In genomic region chr16:89355686-89356085, GRCh38 we compare ENCODE assay signal across 25 cellular contexts.
DNase-seq lines count a peak whose midpoint lies in the region; ATAC-seq, FAIRE-seq and TF ChIP-seq lines count a peak whose summit lies in the region.
"Had no signal": no experiment of that assay in that cellular context is flagged by ENCODE, and none has a peak within 500 bp of the region (broad histone marks: within the 10 kb centered on the region; RNA-seq: fewer than 3 reads in every experiment).

No MANE protein-coding gene starts in this region.

- H3K27ac Mint-ChIP-seq in activated naive CD8-positive, alpha-beta T cell, result peak overlapping the region; percentile 36
- H3K27ac Mint-ChIP-seq in nephron progenitor cell, result peak overlapping the region; percentile 14
- H3K27ac Mint-ChIP-seq: activated B cell treated with CpG ODN at 0.5 μM for 24 hours; activated naive CD8-positive, alpha-beta T cell treated with anti-CD3 and anti-CD28 coated beads, Interleukin-2, amount 10 ng/mL, durations not matched to agents 7 days and 5 days; activated T-cell treated with anti-CD3 and anti-CD28 coated beads, Interleukin-2, amount 50 U/mL, for 72 hours had no signal

- no peak overlapping the region for H3K23ac ChIP-seq in mesendoderm (ENCODE audit: low read length)

- H3K4me1 Mint-ChIP-seq in activated naive CD8-positive, alpha-beta T cell (ENCODE audit: low read depth), result peaks cover 96% of the 10 kb centered on the region
- H3K4me1 Mint-ChIP-seq in nephron progenitor cell, result peaks cover 88% of the 10 kb centered on the region

- in situ Hi-C loops in HepG2 (cut with HindIII; ENCODE audit: extremely low pct_ligation_motif_present, low pct_unique_long_range_greater_than_20kb), result no loop called here

- no peaks in the 10 kb centered on the region for H3K27me3 Mint-ChIP-seq in activated naive CD8-positive, alpha-beta T cell
- no peaks in the 10 kb centered on the region for H3K27me3 Mint-ChIP-seq in nephron progenitor cell (ENCODE audit: low read depth, poor library complexity)
- H3K27me3 Mint-ChIP-seq: activated B cell treated with CpG ODN at 0.5 μM for 24 hours; activated naive CD8-positive, alpha-beta T cell treated with anti-CD3 and anti-CD28 coated beads, Interleukin-2, amount 10 ng/mL, durations not matched to agents 7 days and 5 days had no signal

- no peak overlapping the region for H3K18ac ChIP-seq in mesendoderm (ENCODE audit: low read length)

- no TSS peak for BruUV-seq in HepG2 (replicated peaks; lab: Mats Ljungman, UMichigan)

- intact Hi-C loops in HepG2 (cut with micrococcal nuclease; ENCODE audit: unreplicated experiment) (no loop called here), right lobe of liver (cut with DNase I) (no loop called here), aorta (cut with DNase I) (no loop called here), tibial artery (cut with DNase I; ENCODE audit: low total_unique reads) (no loop called here)

- H3K36me3 Mint-ChIP-seq in activated naive CD8-positive, alpha-beta T cell, result peaks cover 2% of the 10 kb centered on the region
- H3K36me3 Mint-ChIP-seq in nephron progenitor cell (ENCODE audit: low read depth), result peaks cover 9% of the 10 kb centered on the region

- no peak overlapping the region for H3K4ac ChIP-seq in mesendoderm (ENCODE audit: low read depth, low read length)

- no peak for DNase-seq in HepG2 (ENCODE audit: low spot score)
- no peak for DNase-seq in right lobe of liver
- DNase-seq in nephron progenitor cell, result no peak
- peak; percentile 31 to 48 for DNase-seq in aorta
- no peak for DNase-seq in mesendoderm
- no peak for DNase-seq in tibial artery
- DNase-seq: activated B cell treated with CpG ODN at 0.5 μM for 24 hours; activated naive CD8-positive, alpha-beta T cell treated with anti-CD3 and anti-CD28 coated beads, Interleukin-2, amount 10 ng/mL, durations not matched to agents 7 days and 5 days; activated T-cell treated with anti-CD3 and anti-CD28 coated beads, Interleukin-2, amount 50 U/mL, for 72 hours; erythroblast; GDM1; KG1; NCI-H1694; NCI-H2171; NCI-H524; T-helper 9 cell had no signal

- H3K4me1 ChIP-seq in HepG2 (ENCODE audit: insufficient read depth, low read length), result peaks cover 60% of the 10 kb centered on the region
- H3K4me1 ChIP-seq in right lobe of liver, result peaks cover 0 to 86% (median 30%) of the 10 kb centered on the region in 4 donors
- no peaks in the 10 kb centered on the region for H3K4me1 ChIP-seq in aorta (ENCODE audit: control insufficient read depth in 1 of 2, insufficient read depth in 2 of 2, low read length in 2 of 2)
- H3K4me1 ChIP-seq in mesendoderm (ENCODE audit: control insufficient read depth, low read depth, low read length), result peaks cover 4% of the 10 kb centered on the region
- H3K4me1 ChIP-seq in tibial artery, result peaks cover 0 to 43% (median 23%) of the 10 kb centered on the region in 4 donors

- H2BK5ac ChIP-seq in mesendoderm (ENCODE audit: low read length), result no peak overlapping the region

- 96% methylated on average over 16 of the region's 16 CpGs for WGBS in HepG2 (ENCODE audit: low lambda C conversion rate)
- 93% methylated on average over 12 of the region's 16 CpGs for WGBS in right lobe of liver (ENCODE audit: insufficient coverage, low coverage, low lambda C conversion rate, missing lambda C conversion rate)
- 95 to 96% methylated on average over 16 of the region's 16 CpGs for WGBS in aorta, 2 donors
- no CpG with 5 or more reads among the region's 16 CpGs for WGBS in mesendoderm (ENCODE audit: extremely low coverage, insufficient coverage, low lambda C conversion rate)

- H4K5ac ChIP-seq in mesendoderm (ENCODE audit: low read length), result no peak overlapping the region

- no peak overlapping the region for H3K4me3 ChIP-seq in HepG2 (replicated peaks in 1 of 3; ENCODE audit: insufficient read depth in 1 of 3, low read depth in 2 of 3, low read length in 3 of 3)
- H3K4me3 ChIP-seq in right lobe of liver, result no peak overlapping the region
- H3K4me3 ChIP-seq in aorta (ENCODE audit: low read length in 2 of 2), result no peak overlapping the region
- H3K4me3 ChIP-seq in mesendoderm (ENCODE audit: low read length), result no peak overlapping the region
- no peak overlapping the region for H3K4me3 ChIP-seq in tibial artery
- H3K4me3 ChIP-seq: lung, pancreas, sigmoid colon, vagina had no signal

- TF ChIP-seq RAD21 in HepG2 (CRISPR knock-in tag; IDR thresholded peaks at IDR 0.05), result no peak

- H3K4me2 ChIP-seq in HepG2 (ENCODE audit: low read depth, low read length), result no peak overlapping the region
- H3K4me2 ChIP-seq in mesendoderm (ENCODE audit: low read length), result no peak overlapping the region

- ATAC-seq in HepG2 (no peak), right lobe of liver (no peak), aorta (ENCODE audit: low FRiP score) (no peak), GM19397 (IDR thresholded peaks at IDR 0.05; ENCODE audit: unreplicated experiment) (no peak)
- ATAC-seq: activated T-cell treated with anti-CD3 and anti-CD28 coated beads, Interleukin-2, amount 50 U/mL, for 72 hours; pancreas; SK-N-SH treated with all-trans-retinoic acid at 6 μM for 48 hours had no signal

- FAIRE-seq in HepG2 (lab: Jason Lieb, UNC), result no peak
- FAIRE-seq: GM18507, islet of Langerhans, pancreas had no signal

- H3K9me3 ChIP-seq in HepG2 (ENCODE audit: low read length) (no peaks in the 10 kb centered on the region), right lobe of liver (no peaks in the 10 kb centered on the region), aorta (ENCODE audit: control insufficient read depth, low read length) (no peaks in the 10 kb centered on the region), tibial artery (no peaks in the 10 kb centered on the region)
- H3K9me3 ChIP-seq: pancreas, sigmoid colon, vagina had no signal

- CTCF ChIA-PET in HepG2 (lab: Yijun Ruan, JAX; ENCODE audit: low intra/inter-chr PET ratio, low total read pairs), result no interaction called here

- H3K9me3 Mint-ChIP-seq in activated naive CD8-positive, alpha-beta T cell (ENCODE audit: low read depth), result no peaks in the 10 kb centered on the region
- no peaks in the 10 kb centered on the region for H3K9me3 Mint-ChIP-seq in nephron progenitor cell
- H3K9me3 Mint-ChIP-seq: activated B cell treated with CpG ODN at 0.5 μM for 24 hours; activated naive CD8-positive, alpha-beta T cell treated with anti-CD3 and anti-CD28 coated beads, Interleukin-2, amount 10 ng/mL, durations not matched to agents 7 days and 5 days; activated T-cell treated with anti-CD3 and anti-CD28 coated beads, Interleukin-2, amount 50 U/mL, for 72 hours had no signal

- no peak overlapping the region for H3K56ac ChIP-seq in mesendoderm (ENCODE audit: low read length)

- POLR2A ChIA-PET in HepG2 (lab: Yijun Ruan, JAX), result no interaction called here

- no peak overlapping the region for H4K8ac ChIP-seq in mesendoderm (ENCODE audit: low read depth, low read length)

- H3K36me3 ChIP-seq in HepG2 (replicated peaks in 1 of 2; ENCODE audit: control insufficient read depth in 1 of 2, insufficient read depth in 2 of 2, low read length in 2 of 2) (peaks cover 21 to 41% of the 10 kb centered on the region in 2 experiments), right lobe of liver (no peaks in the 10 kb centered on the region), aorta (ENCODE audit: control insufficient read depth in 1 of 2, insufficient read depth in 2 of 2, low read length in 1 of 2) (no peaks in the 10 kb centered on the region), mesendoderm (ENCODE audit: control insufficient read depth, insufficient read depth, low read length) (no peaks in the 10 kb centered on the region), tibial artery (peaks cover 0 to 3% (median 0%) of the 10 kb centered on the region in 3 donors)
- H3K36me3 ChIP-seq: pancreas, sigmoid colon, vagina had no signal

- no peak overlapping the region for H2AFZ ChIP-seq in HepG2 (ENCODE audit: low read length)

- TF ChIP-seq EP300 in HepG2 (IDR thresholded peaks at IDR 0.05; ENCODE audit: low read depth in 2 of 2, low read length in 2 of 2), result no peak
- no peak for TF ChIP-seq EP300 in HepG2 (CRISPR knock-in tag; IDR thresholded peaks at IDR 0.05; ENCODE audit: borderline replicate concordance)

- H2AK5ac ChIP-seq in mesendoderm (ENCODE audit: low read length), result no peak overlapping the region

- H2BK120ac ChIP-seq in mesendoderm (ENCODE audit: low read depth, low read length), result no peak overlapping the region

- H3K4me3 Mint-ChIP-seq in activated naive CD8-positive, alpha-beta T cell, result peak overlapping the region; percentile 3
- no peak overlapping the region for H3K4me3 Mint-ChIP-seq in nephron progenitor cell
- H3K4me3 Mint-ChIP-seq: activated B cell treated with CpG ODN at 0.5 μM for 24 hours; activated naive CD8-positive, alpha-beta T cell treated with anti-CD3 and anti-CD28 coated beads, Interleukin-2, amount 10 ng/mL, durations not matched to agents 7 days and 5 days; activated T-cell treated with anti-CD3 and anti-CD28 coated beads, Interleukin-2, amount 50 U/mL, for 72 hours had no signal

- H3K27ac ChIP-seq in HepG2 (ENCODE audit: extremely low read length, insufficient read depth, low read length) (no peak overlapping the region), right lobe of liver (no peak overlapping the region), aorta (ENCODE audit: low read depth in 1 of 2, low read length in 2 of 2) (no peak overlapping the region), mesendoderm (ENCODE audit: low read depth, low read length) (no peak overlapping the region), tibial artery (no peak overlapping the region)
- H3K27ac ChIP-seq: vagina had no signal

- peaks cover 37% of the 10 kb centered on the region for H3K79me1 ChIP-seq in mesendoderm (ENCODE audit: low read length)

- H3K9ac ChIP-seq in HepG2 (ENCODE audit: insufficient read depth, low read depth, low read length), result no peak overlapping the region
- no peak overlapping the region for H3K9ac ChIP-seq in mesendoderm (ENCODE audit: low read length)

- H3K27me3 ChIP-seq in HepG2 (ENCODE audit: control insufficient read depth in 1 of 2, insufficient read depth in 2 of 2, low read length in 2 of 2), result no peaks in the 10 kb centered on the region
- H3K27me3 ChIP-seq in right lobe of liver, result no peaks in the 10 kb centered on the region
- no peaks in the 10 kb centered on the region for H3K27me3 ChIP-seq in aorta (ENCODE audit: control insufficient read depth in 1 of 2, insufficient read depth in 2 of 2, low read length in 1 of 2)
- H3K27me3 ChIP-seq in mesendoderm (ENCODE audit: insufficient read depth, low read length, poor library complexity), result no peaks in the 10 kb centered on the region
- no peaks in the 10 kb centered on the region for H3K27me3 ChIP-seq in tibial artery
- H3K27me3 ChIP-seq: pancreas, sigmoid colon, vagina had no signal

- peaks cover 96% of the 10 kb centered on the region for H4K20me1 ChIP-seq in HepG2 (ENCODE audit: insufficient read depth, low read length)

- TF ChIP-seq POLR2A in HepG2 (IDR thresholded peaks at IDR 0.05; ENCODE audit: insufficient read depth in 1 of 2, low read depth in 2 of 2, low read length in 2 of 2) (no peak), right lobe of liver (IDR thresholded peaks at IDR 0.05) (no peak)

- H3K79me2 ChIP-seq in HepG2 (ENCODE audit: insufficient read depth, low read length), result peaks cover 95% of the 10 kb centered on the region
- peaks cover 89% of the 10 kb centered on the region for H3K79me2 ChIP-seq in mesendoderm (ENCODE audit: control insufficient read depth, insufficient read depth, low read length)

- no peak overlapping the region for H2BK15ac ChIP-seq in mesendoderm (replicated peaks; ENCODE audit: low read depth)

- TF ChIP-seq CTCF in HepG2 (CRISPR knock-in tag; IDR thresholded peaks at IDR 0.05) (no peak), right lobe of liver (IDR thresholded peaks at IDR 0.05) (no peak), nephron progenitor cell (IDR thresholded peaks at IDR 0.05) (no peak), tibial artery (IDR thresholded peaks at IDR 0.05) (no peak)

Comparison
In these comparisons a context has a peak if more than half of its experiments do, and no peak if none do; other contexts are left out.
1. DNase-seq: peak in aorta (2 of 2); none in HepG2 (single experiment), right lobe of liver (0 of 3), nephron progenitor cell (single experiment), mesendoderm (single experiment) and tibial artery (0 of 2).